Comparison of ENCODE assay signal across 18 cellular contexts in the genomic region with DNA sequence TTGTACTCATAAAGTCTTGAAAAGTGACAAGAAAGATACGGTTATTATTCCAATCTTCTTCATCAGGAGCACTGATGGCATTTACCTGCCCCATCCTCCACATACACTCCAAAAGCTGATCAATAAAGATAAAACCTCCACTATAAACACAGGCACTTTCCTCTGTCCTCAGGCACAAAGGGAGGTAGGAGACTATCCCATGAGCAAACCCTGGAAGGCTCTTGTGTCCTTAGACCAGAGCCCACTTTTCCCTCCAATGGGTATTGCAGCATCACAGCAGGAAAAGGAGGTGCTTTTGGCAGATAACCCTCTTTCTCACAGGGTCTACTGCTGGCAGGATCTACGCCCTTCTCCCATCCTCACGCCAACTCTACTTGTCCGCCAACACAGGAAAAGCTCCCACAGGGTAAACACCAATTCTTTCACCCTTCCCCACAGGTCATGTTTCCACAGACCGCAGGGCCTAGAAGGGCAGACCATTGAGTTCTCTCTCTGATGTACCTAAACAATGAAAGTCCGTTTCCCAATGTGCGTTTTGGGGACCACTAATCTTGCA. TPM values are rescaled to one million over a fixed set of nuclear protein-coding genes. Genes with fewer than 3 reads are reported as not detected.
"Had no signal": no experiment of that assay in that cellular context is flagged by ENCODE, and none has a peak within 500 bp of the region (broad histone marks: within the 10 kb centered on the region; RNA-seq: fewer than 3 reads in every experiment).

No MANE protein-coding gene starts in this region.

- H3K4me3 ChIP-seq: adrenal gland, spleen, suprapubic skin had no signal

- H3K4me1 Mint-ChIP-seq: central memory CD8-positive, alpha-beta T cell; immature natural killer cell had no signal

- H3K27me3 ChIP-seq: adrenal gland, spleen, suprapubic skin had no signal

- ATAC-seq: naive thymus-derived CD4-positive, alpha-beta T cell had no signal

- H3K27ac ChIP-seq: spleen, suprapubic skin had no signal

- DNase-seq: activated CD4-positive, alpha-beta T cell treated with anti-CD3 and anti-CD28 coated beads for 1 hour; activated CD4-positive, alpha-beta T cell treated with anti-CD3 and anti-CD28 coated beads, Interleukin-2, amount 50 U/mL, for 48 hours; activated gamma-delta T cell treated with Interleukin-2 at 50 U/mL for 16 hours; activated T-cell treated with anti-CD3 and anti-CD28 coated beads, Interleukin-2, amount 50 U/mL, for 48 hours; adrenal gland; cortex of kidney; immature natural killer cell; left cardiac atrium; mammary epithelial cell; naive thymus-derived CD4-positive, alpha-beta T cell; posterior cingulate gyrus; spleen; stimulated activated CD4-positive, alpha-beta T cell treated with anti-CD3 and anti-CD28 coated beads, Interleukin-1b, Interleukin-23, amount 100 ng/mL, for 48 hours; stimulated activated naive CD4-positive, alpha-beta T cell; T-helper 9 cell had no signal

- H3K27me3 Mint-ChIP-seq: central memory CD8-positive, alpha-beta T cell; naive thymus-derived CD4-positive, alpha-beta T cell had no signal

- H3K4me3 Mint-ChIP-seq: central memory CD8-positive, alpha-beta T cell; immature natural killer cell; naive thymus-derived CD4-positive, alpha-beta T cell had no signal

- H3K9me3 ChIP-seq: adrenal gland, spleen, suprapubic skin had no signal

- H3K9me3 Mint-ChIP-seq: central memory CD8-positive, alpha-beta T cell; immature natural killer cell; naive thymus-derived CD4-positive, alpha-beta T cell had no signal

RNA-seq across cellular contexts. Expression of a gene that starts 28.7 kb away (rescaled TPM):
- total RNA-seq: mononuclear cell; naive thymus-derived CD4-positive, alpha-beta T cell had no signal
